10 cellular contexts compared by ENCODE assay signal in genomic region chr21:31218830-31219608, GRCh38.
A peak's percentile ranks its signal among the peaks of the same experiment; 100 is the strongest.
DNase-seq lines count a peak whose midpoint lies in the region; ATAC-seq, FAIRE-seq and TF ChIP-seq lines count a peak whose summit lies in the region.
"Had no signal": no experiment of that assay in that cellular context is flagged by ENCODE, and none has a peak within 500 bp of the region (broad histone marks: within the 10 kb centered on the region; RNA-seq: fewer than 3 reads in every experiment).

No MANE protein-coding gene starts in this region.

- no peaks in the 10 kb centered on the region for H3K27me3 ChIP-seq in A673 (replicated peaks; ENCODE audit: insufficient read depth, low read depth, low read length, poor library complexity)
- no peaks in the 10 kb centered on the region for H3K27me3 ChIP-seq in esophagus (ENCODE audit: control insufficient read depth in 1 of 2, insufficient read depth in 2 of 2, low read length in 2 of 2)

- H3K4me1 Mint-ChIP-seq in nephron = peaks cover 36% of the 10 kb centered on the region
- H3K4me1 Mint-ChIP-seq in stimulated activated effector memory CD8-positive, alpha-beta T cell treated with anti-CD3 and anti-CD28 coated beads, Interleukin-12 subunit alpha, Interleukin-12 subunit beta, amount 100 ng/mL, for 72 hours = peaks cover 5% of the 10 kb centered on the region

- CTCF ChIA-PET in A673 (lab: Charles Lee) = no interaction called here

- H3K4me1 ChIP-seq in A673 (ENCODE audit: insufficient read depth, low read length, poor library complexity, severe bottlenecking) (no peaks in the 10 kb centered on the region), esophagus (ENCODE audit: control insufficient read depth in 2 of 2, insufficient read depth in 2 of 2, low read length in 1 of 2) (peaks cover 0 to 7% of the 10 kb centered on the region in 2 donors)

- TF ChIP-seq CTCF in A673 (conservative IDR thresholded peaks at IDR 0.05; ENCODE audit: low read depth, low read length) = no peak
- no peak for TF ChIP-seq CTCF in nephron (IDR thresholded peaks at IDR 0.05; ENCODE audit: unreplicated experiment in 3 of 3)

- H3K4me3 Mint-ChIP-seq in nephron = peak overlapping the region in 2 of 3 experiments; percentile 40 to 62
- H3K4me3 Mint-ChIP-seq in stimulated activated effector memory CD8-positive, alpha-beta T cell treated with anti-CD3 and anti-CD28 coated beads, Interleukin-12 subunit alpha, Interleukin-12 subunit beta, amount 100 ng/mL, for 72 hours = no peak overlapping the region
- H3K4me3 Mint-ChIP-seq: activated naive CD8-positive, alpha-beta T cell; CD8-positive, alpha-beta T cell had no signal

- H3K36me3 ChIP-seq in A673 (ENCODE audit: insufficient read depth, low read length, poor library complexity, severe bottlenecking) (no peaks in the 10 kb centered on the region), esophagus (ENCODE audit: control insufficient read depth in 2 of 2, insufficient read depth in 2 of 2, low read length in 1 of 2) (peaks cover 0 to 6% of the 10 kb centered on the region in 2 donors)

- no peak for ATAC-seq in GM21390 (IDR thresholded peaks at IDR 0.05; ENCODE audit: unreplicated experiment)
- ATAC-seq in stimulated activated effector memory CD8-positive, alpha-beta T cell treated with anti-CD3 and anti-CD28 coated beads, Interleukin-12 subunit alpha, Interleukin-12 subunit beta, amount 100 ng/mL, for 72 hours = no peak
- ATAC-seq: CD8-positive, alpha-beta T cell had no signal

- peak; percentile 1 for DNase-seq in A673 (ENCODE audit: low spot score)
- DNase-seq in NCI-H2171 (lab: John Stamatoyannopoulos, UW) = peak; percentile 25
- no peak for DNase-seq in stimulated activated effector memory CD8-positive, alpha-beta T cell treated with anti-CD3 and anti-CD28 coated beads, Interleukin-12 subunit alpha, Interleukin-12 subunit beta, amount 100 ng/mL, for 72 hours (ENCODE audit: low spot score in 2 of 2)
- no peak for DNase-seq in KG1 (lab: John Stamatoyannopoulos, UW)
- no peak for DNase-seq in HTR-8/SVneo (ENCODE audit: insufficient read length, low spot score)
- DNase-seq: CD8-positive, alpha-beta T cell had no signal

- intact Hi-C loops in A673 (cut with micrococcal nuclease; ENCODE audit: unreplicated experiment) = no loop called here

- FAIRE-seq in HTR-8/SVneo (lab: Jason Lieb, UNC) = no peak

- no peaks in the 10 kb centered on the region for H3K9me3 Mint-ChIP-seq in nephron
- H3K9me3 Mint-ChIP-seq in stimulated activated effector memory CD8-positive, alpha-beta T cell treated with anti-CD3 and anti-CD28 coated beads, Interleukin-12 subunit alpha, Interleukin-12 subunit beta, amount 100 ng/mL, for 72 hours = no peaks in the 10 kb centered on the region
- H3K9me3 Mint-ChIP-seq: CD8-positive, alpha-beta T cell had no signal

- H3K27ac ChIP-seq in A673 (ENCODE audit: low read depth, low read length, poor library complexity, severe bottlenecking) (no peak overlapping the region), esophagus (ENCODE audit: low read depth in 2 of 2, low read length in 1 of 2) (peak overlapping the region; percentile 73 to 80)

- WGBS in esophagus, 2 donors = 24 to 39% methylated on average over 12 of the region's 12 CpGs

- POLR2A ChIA-PET in A673 (lab: Charles Lee; ENCODE audit: low non-redundant PET) = no interaction called here

- H3K27ac Mint-ChIP-seq in nephron = peak overlapping the region; percentile 46 to 94 (median 62)
- no peak overlapping the region for H3K27ac Mint-ChIP-seq in stimulated activated effector memory CD8-positive, alpha-beta T cell treated with anti-CD3 and anti-CD28 coated beads, Interleukin-12 subunit alpha, Interleukin-12 subunit beta, amount 100 ng/mL, for 72 hours
- H3K27ac Mint-ChIP-seq: activated naive CD8-positive, alpha-beta T cell; CD8-positive, alpha-beta T cell had no signal

- no TSS peak for BruUV-seq in A673 (replicated peaks; lab: Mats Ljungman, UMichigan)

- H3K27me3 Mint-ChIP-seq in nephron (ENCODE audit: low read depth) = no peaks in the 10 kb centered on the region
- H3K27me3 Mint-ChIP-seq: activated naive CD8-positive, alpha-beta T cell had no signal

- peaks cover 20% of the 10 kb centered on the region for H3K36me3 Mint-ChIP-seq in nephron (ENCODE audit: low read depth)
- H3K36me3 Mint-ChIP-seq in stimulated activated effector memory CD8-positive, alpha-beta T cell treated with anti-CD3 and anti-CD28 coated beads, Interleukin-12 subunit alpha, Interleukin-12 subunit beta, amount 100 ng/mL, for 72 hours = peaks cover 27% of the 10 kb centered on the region

- H3K9me3 ChIP-seq in A673 (ENCODE audit: low read depth, low read length, poor library complexity, severe bottlenecking) (no peaks in the 10 kb centered on the region), esophagus (ENCODE audit: control insufficient read depth in 2 of 2, insufficient read depth in 1 of 2, low read depth in 1 of 2, low read length in 1 of 2) (no peaks in the 10 kb centered on the region)

- H3K4me3 ChIP-seq in A673 (ENCODE audit: low read depth, low read length, poor library complexity, severe bottlenecking) (no peak overlapping the region), esophagus (ENCODE audit: low read depth in 1 of 2, low read length in 2 of 2) (no peak overlapping the region)

Comparison
In these comparisons a context has a peak if more than half of its experiments do, and no peak if none do; other contexts are left out.
1. DNase-seq: peak in A673 (single experiment) and NCI-H2171 (single experiment); none in stimulated activated effector memory CD8-positive, alpha-beta T cell treated with anti-CD3 and anti-CD28 coated beads, Interleukin-12 subunit alpha, Interleukin-12 subunit beta, amount 100 ng/mL, for 72 hours (0 of 2), KG1 (single experiment) and HTR-8/SVneo (single experiment).